16 cellular contexts compared by ENCODE assay signal in the genomic region with DNA sequence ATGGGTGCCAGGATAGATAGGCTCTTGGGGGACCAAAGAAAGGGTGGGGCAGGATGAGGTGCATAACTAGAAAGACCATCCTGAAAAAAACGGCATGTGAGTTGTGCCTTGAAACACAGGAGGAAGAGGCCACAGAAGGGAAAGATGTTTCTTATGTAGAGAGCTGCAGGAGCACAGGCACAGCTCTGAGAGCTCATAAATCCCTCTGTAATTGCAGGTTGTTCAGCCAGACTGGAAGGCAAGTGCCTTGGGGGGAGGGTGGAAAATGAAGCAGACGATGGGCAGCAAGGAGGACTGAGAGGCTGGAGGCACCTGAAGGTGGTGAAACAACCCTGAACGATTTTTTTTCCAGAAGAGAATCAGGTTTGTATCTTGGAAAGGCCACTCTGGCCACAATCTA.
"Had no signal": no experiment of that assay in that cellular context is flagged by ENCODE, and none has a peak within 500 bp of the region (broad histone marks: within the 10 kb centered on the region; RNA-seq: fewer than 3 reads in every experiment).

No MANE protein-coding gene starts in this region.

- H3K36me3 Mint-ChIP-seq: neural progenitor cell had no signal

- H3K27ac Mint-ChIP-seq: neural progenitor cell had no signal

- H3K9me3 Mint-ChIP-seq: neural progenitor cell had no signal

- H3K4me3 ChIP-seq: adrenal gland, gastrocnemius medialis, neural progenitor cell, pancreas, upper lobe of right lung had no signal

- H3K36me3 ChIP-seq: adrenal gland, gastrocnemius medialis, neural progenitor cell, pancreas, upper lobe of right lung had no signal

- H3K4me3 Mint-ChIP-seq: neural progenitor cell had no signal

- H3K9ac ChIP-seq: neural progenitor cell had no signal

- H3K4me1 ChIP-seq: adrenal gland, gastrocnemius medialis, neural progenitor cell, pancreas, upper lobe of right lung had no signal

- H3K4me2 ChIP-seq: neural progenitor cell had no signal

- H3K27me3 ChIP-seq: adrenal gland, gastrocnemius medialis, neural progenitor cell, pancreas, upper lobe of right lung had no signal

- H3K27ac ChIP-seq: adrenal gland, epithelial cell of prostate, gastrocnemius medialis, neural progenitor cell, pancreas, upper lobe of right lung had no signal

- DNase-seq: activated CD4-positive, alpha-beta T cell treated with anti-CD3 and anti-CD28 coated beads, Interleukin-2, amount 50 U/mL, for 4 hours; activated naive CD4-positive, alpha-beta T cell treated with anti-CD3 and anti-CD28 coated beads, Interleukin-2, amount 50 U/mL, for 16 hours; activated T-cell treated with anti-CD3 and anti-CD28 coated beads, Interleukin-2, amount 50 U/mL, for 1 hour; adrenal gland; central memory CD4-positive, alpha-beta T cell; cortex of kidney; effector memory CD4-positive, alpha-beta T cell; gastrocnemius medialis; pancreas; stimulated activated CD4-positive, alpha-beta T cell treated with anti-CD3 and anti-CD28 coated beads, Interleukin-2, amount 100 ng/mL, for 48 hours; stimulated activated CD8-positive, alpha-beta memory T cell treated with anti-CD3 and anti-CD28 coated beads, Interleukin-4, amount 100 ng/mL, for 48 hours; stimulated activated naive CD8-positive, alpha-beta T cell treated with anti-CD3 and anti-CD28 coated beads, Interleukin-15, Interleukin-2, amounts not matched to agents 100 U/mL and 50 U/mL, for 24 hours; upper lobe of right lung had no signal

- ATAC-seq: activated CD4-positive, CD25-positive, alpha-beta regulatory T cell treated with anti-CD3 and anti-CD28 coated beads, Interleukin-2, amount 50 U/mL, for 24 hours; gastrocnemius medialis; pancreas; stimulated activated naive CD8-positive, alpha-beta T cell treated with anti-CD3 and anti-CD28 coated beads, Interleukin-15, Interleukin-2, amounts not matched to agents 100 U/mL and 50 U/mL, for 24 hours; upper lobe of right lung had no signal

- H3K9me3 ChIP-seq: adrenal gland, gastrocnemius medialis, pancreas, upper lobe of right lung had no signal

- H2AFZ ChIP-seq: neural progenitor cell had no signal
